Comparison of ENCODE assay signal across 8 cellular contexts in genomic region chr1:25875856-25876692, GRCh38. TPM values are rescaled to one million over a fixed set of nuclear protein-coding genes. Genes with fewer than 3 reads are reported as not detected.
DNase-seq lines count a peak whose midpoint lies in the region; ATAC-seq and TF ChIP-seq lines count a peak whose summit lies in the region.

No MANE protein-coding gene starts in this region.

- H4K5ac ChIP-seq in mesendoderm (ENCODE audit: low read length) = no peak overlapping the region

- H3K23ac ChIP-seq in mesendoderm (ENCODE audit: low read length) = no peak overlapping the region

- no peak overlapping the region for H2BK15ac ChIP-seq in mesendoderm (replicated peaks; ENCODE audit: low read depth)

- peak overlapping the region; percentile 9 for H2BK120ac ChIP-seq in mesendoderm (ENCODE audit: low read depth, low read length)

- ATAC-seq in HG03432 (IDR thresholded peaks at IDR 0.05; ENCODE audit: unreplicated experiment) = peak; percentile 23

- no peak overlapping the region for H2AK5ac ChIP-seq in mesendoderm (ENCODE audit: low read length)

- no CpG with 5 or more reads among the region's 32 CpGs for WGBS in mesendoderm (ENCODE audit: extremely low coverage, insufficient coverage, low lambda C conversion rate)
- 28% methylated on average over 31 of the region's 32 CpGs; no CpG with 5 or more reads in 1 of the 2 donors for WGBS in transverse colon (ENCODE audit: low coverage in 1 of 2), 2 donors

- H4K8ac ChIP-seq in mesendoderm (ENCODE audit: low read depth, low read length) = no peak overlapping the region

- no peaks in the 10 kb centered on the region for H3K9me3 ChIP-seq in transverse colon

- no peak for TF ChIP-seq CTCF in GM06990 (IDR thresholded peaks at IDR 0.05; ENCODE audit: insufficient read depth, low read length, poor library complexity, severe bottlenecking)
- TF ChIP-seq CTCF in chondrocyte (IDR thresholded peaks at IDR 0.05) = no peak
- TF ChIP-seq CTCF in transverse colon (IDR thresholded peaks at IDR 0.05) = no peak

- H3K27me3 Mint-ChIP-seq in chondrocyte (ENCODE audit: low read depth) = no peaks in the 10 kb centered on the region

- intact Hi-C loops in transverse colon (cut with DNase I; ENCODE audit: low total_unique reads) = no loop called here

- H3K56ac ChIP-seq in mesendoderm (ENCODE audit: low read length) = peak overlapping the region; percentile 87

- H3K9ac ChIP-seq in mesendoderm (ENCODE audit: low read length) = peak overlapping the region; percentile 75

- H3K27ac ChIP-seq in mesendoderm (ENCODE audit: low read depth, low read length) (peak overlapping the region; percentile 88), transverse colon (peak overlapping the region; percentile 73 to 79 (median 76))

- no peaks in the 10 kb centered on the region for H3K9me3 Mint-ChIP-seq in chondrocyte (ENCODE audit: low read depth)

- peak overlapping the region; percentile 69 for H3K4me3 Mint-ChIP-seq in chondrocyte (ENCODE audit: unreplicated experiment)

- H3K27ac Mint-ChIP-seq in chondrocyte (ENCODE audit: unreplicated experiment) = peak overlapping the region; percentile 61

- H3K36me3 ChIP-seq in GM06990 (ENCODE audit: control insufficient read depth, insufficient read depth, low read length) (no peaks in the 10 kb centered on the region), mesendoderm (ENCODE audit: control insufficient read depth, insufficient read depth, low read length) (no peaks in the 10 kb centered on the region), transverse colon (no peaks in the 10 kb centered on the region)

- H3K4me3 ChIP-seq in GM06990 (replicated peaks; ENCODE audit: low read depth, low read length) (peak overlapping the region; percentile 72), mesendoderm (ENCODE audit: low read length) (peak overlapping the region; percentile 34), transverse colon (peak overlapping the region; percentile 12 to 62 (median 54))

- H3K36me3 Mint-ChIP-seq in chondrocyte (ENCODE audit: low read depth) = no peaks in the 10 kb centered on the region

- in situ Hi-C loops in transverse colon (cut with MboI; ENCODE audit: low pct_ligation_motif_present in 1 of 4, low pct_unique_long_range_greater_than_20kb in 1 of 4, low sequenced_read_pairs in 3 of 4) = no loop called here

- no peak for TF ChIP-seq POLR2A in transverse colon (IDR thresholded peaks at IDR 0.05)

- H3K4me1 ChIP-seq in mesendoderm (ENCODE audit: control insufficient read depth, low read depth, low read length) = peaks cover 4% of the 10 kb centered on the region
- H3K4me1 ChIP-seq in transverse colon = peaks cover 15 to 46% (median 35%) of the 10 kb centered on the region in 4 donors

- H3K79me1 ChIP-seq in mesendoderm (ENCODE audit: low read length) = no peaks in the 10 kb centered on the region

- peak overlapping the region; percentile 88 for H3K18ac ChIP-seq in mesendoderm (ENCODE audit: low read length)

- H2BK5ac ChIP-seq in mesendoderm (ENCODE audit: low read length) = peak overlapping the region; percentile 32

- no peaks in the 10 kb centered on the region; the same call in 1 of the 2 replicates for H3K27me3 ChIP-seq in GM06990 (replicated peaks; ENCODE audit: control insufficient read depth, insufficient read depth, low read length)
- H3K27me3 ChIP-seq in mesendoderm (ENCODE audit: insufficient read depth, low read length, poor library complexity) = no peaks in the 10 kb centered on the region
- H3K27me3 ChIP-seq in transverse colon = no peaks in the 10 kb centered on the region

- H3K79me2 ChIP-seq in mesendoderm (ENCODE audit: control insufficient read depth, insufficient read depth, low read length) = no peaks in the 10 kb centered on the region

- H3K4me2 ChIP-seq in mesendoderm (ENCODE audit: low read length) = peak overlapping the region; percentile 66

- DNase-seq in GM06990 (ENCODE audit: extremely low read depth, insufficient read length) (no peak), chondrocyte (ENCODE audit: low spot score) (no peak), mesendoderm (peak; percentile 74), transverse colon (no peak), C1 segment of cervical spinal cord (lab: John Stamatoyannopoulos, UW) (no peak), dermis blood vessel endothelial cell (no peak), NCI-H2029 (lab: John Stamatoyannopoulos, UW) (no peak)

- H3K4me1 Mint-ChIP-seq in chondrocyte (ENCODE audit: low read depth) = peaks cover 23% of the 10 kb centered on the region

- TF ChIP-seq EP300 in transverse colon (IDR thresholded peaks at IDR 0.05; ENCODE audit: low read depth) = no peak

- peak overlapping the region; percentile 77 for H3K4ac ChIP-seq in mesendoderm (ENCODE audit: low read depth, low read length)

RNA-seq across cellular contexts. Expression of gene PAQR7, which starts 0.6 kb away (rescaled TPM):
- total RNA-seq in chondrocyte (13.4 to 15.1 TPM (median 14.5 TPM) in 3 replicates), transverse colon (1 to 10 TPM in 3 of 4 donors, not detected in 1; 2.0 to 2.4 (median 2.4) TPM), dermis blood vessel endothelial cell (7.2 and 9.0 TPM in 2 replicates)
- 3.7 TPM for polyA plus RNA-seq in mesendoderm (2013, experiment 1 of 2)
- polyA plus RNA-seq in mesendoderm (2013, experiment 2 of 2) = 3.5 TPM

RNA-seq across cellular contexts. Expression of gene AUNIP, which starts 16.8 kb away (rescaled TPM):
- total RNA-seq in chondrocyte = 0.80 to 2.9 TPM (median 1.2 TPM) in 3 replicates
- 17.7 TPM for polyA plus RNA-seq in mesendoderm (2013, experiment 1 of 2)
- polyA plus RNA-seq in mesendoderm (2013, experiment 2 of 2) = 17.8 TPM
- under 1 TPM in 1 of 4 donors, not detected in 3; 0.41 TPM for total RNA-seq in transverse colon
- total RNA-seq in dermis blood vessel endothelial cell = 2.0 and 5.2 TPM in 2 replicates

RNA-seq across cellular contexts. Expression of gene STMN1, which starts 30.1 kb away (rescaled TPM):
- 111 to 156 TPM (median 152 TPM) in 3 replicates for total RNA-seq in chondrocyte
- 531 TPM for polyA plus RNA-seq in mesendoderm (2013, experiment 1 of 2)
- polyA plus RNA-seq in mesendoderm (2013, experiment 2 of 2) = 528 TPM
- 10 to 100 TPM in 3 of 4 donors, 1 to 10 TPM in 1; 6.4 to 24.3 (median 16.5) TPM for total RNA-seq in transverse colon
- total RNA-seq in dermis blood vessel endothelial cell = 126 and 233 TPM in 2 replicates

RNA-seq across cellular contexts. Expression of gene MTFR1L, which starts 56.3 kb away (rescaled TPM):
- total RNA-seq in chondrocyte (51.2 to 67.1 TPM (median 51.2 TPM) in 3 replicates), transverse colon (100 to 1,000 TPM in 1 of 4 donors, 10 to 100 TPM in 3; 73.2 to 125 (median 93.6) TPM), dermis blood vessel endothelial cell (27.4 and 34.7 TPM in 2 replicates)
- polyA plus RNA-seq in mesendoderm (2013, experiment 1 of 2) = 12.5 TPM
- 12.9 TPM for polyA plus RNA-seq in mesendoderm (2013, experiment 2 of 2)
